18 cellular contexts compared by ENCODE assay signal in genomic region chr22:17939011-17939410, GRCh38.
"Had no signal": no experiment of that assay in that cellular context is flagged by ENCODE, and none has a peak within 500 bp of the region (broad histone marks: within the 10 kb centered on the region; RNA-seq: fewer than 3 reads in every experiment).

No MANE protein-coding gene starts in this region.

- H2AFZ ChIP-seq: hepatocyte had no signal

- H3K36me3 ChIP-seq: ovary had no signal

- FAIRE-seq: astrocyte, colon had no signal

- H3K4me2 ChIP-seq: hepatocyte, SK-N-SH had no signal

- H3K27me3 ChIP-seq: hepatocyte, ovary had no signal

- DNase-seq: activated CD4-positive, alpha-beta T cell treated with anti-CD3 and anti-CD28 coated beads for 1 hour; activated CD4-positive, alpha-beta T cell treated with anti-CD3 and anti-CD28 coated beads, Interleukin-2, amount 50 U/mL, for 4 hours; activated naive CD4-positive, alpha-beta T cell treated with Interleukin-2 at 50 U/mL for 16 hours; activated T-cell treated with anti-CD3 and anti-CD28 coated beads for 4 hours; erythroblast; islet precursor cell; stimulated activated CD4-positive, alpha-beta T cell treated with anti-CD3 and anti-CD28 coated beads, Interleukin-4, amount 100 ng/mL, for 24 hours; stimulated activated naive CD8-positive, alpha-beta T cell treated with anti-CD3 and anti-CD28 coated beads, Interleukin-15, Interleukin-2, amounts not matched to agents 100 U/mL and 50 U/mL, for 24 hours; T-cell; T-helper 9 cell; trophoblast cell had no signal

- H3K9me3 Mint-ChIP-seq: activated T-helper 17 cell treated with anti-CD3 and anti-CD28 coated beads, Interleukin-2, amount 50 U/mL, for 72 hours; T-cell had no signal

- H3K9ac ChIP-seq: SK-N-SH had no signal

- ATAC-seq: activated T-helper 17 cell treated with anti-CD3 and anti-CD28 coated beads, Interleukin-2, amount 50 U/mL, for 72 hours; stimulated activated naive CD8-positive, alpha-beta T cell treated with anti-CD3 and anti-CD28 coated beads, Interleukin-15, Interleukin-2, amounts not matched to agents 100 U/mL and 50 U/mL, for 24 hours had no signal

- H3K4me3 ChIP-seq: hepatocyte, ovary, skin epidermis had no signal

- H3K9me3 ChIP-seq: ovary, SK-N-SH had no signal

- H3K4me3 Mint-ChIP-seq: activated T-helper 17 cell treated with anti-CD3 and anti-CD28 coated beads, Interleukin-2, amount 50 U/mL, for 72 hours; T-cell had no signal

- H3K27ac ChIP-seq: hepatocyte, skin epidermis had no signal

- H3K27me3 Mint-ChIP-seq: activated T-helper 17 cell treated with anti-CD3 and anti-CD28 coated beads, Interleukin-2, amount 50 U/mL, for 72 hours; T-cell had no signal

- H3K27ac Mint-ChIP-seq: activated T-helper 17 cell treated with anti-CD3 and anti-CD28 coated beads, Interleukin-2, amount 50 U/mL, for 72 hours; T-cell had no signal
